8 cellular contexts compared by ENCODE assay signal in the genomic region with DNA sequence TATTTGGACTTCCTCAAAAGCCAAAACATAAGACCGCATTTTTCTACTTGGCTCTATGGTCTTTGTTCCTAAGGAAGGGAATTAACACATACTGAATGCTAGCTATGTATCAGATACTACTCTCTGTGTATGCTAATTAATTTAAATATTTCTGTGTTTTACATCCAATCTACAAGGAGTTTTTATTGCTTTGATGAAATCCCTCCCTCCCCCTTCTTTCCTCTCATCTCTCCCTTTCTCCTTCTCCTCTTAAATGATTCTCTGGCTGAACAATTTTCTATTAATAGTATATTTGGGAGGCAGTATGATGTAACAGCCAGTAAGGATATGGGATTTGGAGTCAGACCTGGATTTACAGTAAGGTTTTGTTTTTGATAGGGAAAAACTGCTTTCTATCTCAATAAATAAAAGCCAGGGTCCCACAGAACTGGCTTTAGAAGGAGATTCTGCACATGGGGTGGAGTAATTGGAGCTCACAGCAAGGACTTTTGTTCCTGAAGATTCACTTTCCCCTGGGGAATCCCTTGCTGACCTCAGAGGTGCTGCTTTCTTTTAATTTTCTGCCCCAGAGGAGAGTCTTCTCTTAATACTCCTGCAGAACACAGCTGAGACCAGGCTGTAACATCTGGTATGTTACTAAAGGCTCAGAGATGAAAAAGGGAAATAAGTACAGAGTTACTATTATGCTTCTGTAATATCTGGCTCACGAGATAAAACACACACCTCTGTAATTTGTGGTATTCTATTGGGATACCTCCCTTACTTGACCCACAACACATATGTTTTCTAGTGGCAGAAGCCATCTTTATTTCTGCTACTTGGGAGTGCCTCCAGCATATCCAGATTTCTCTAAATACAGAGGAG. TPM values are rescaled to one million over a fixed set of nuclear protein-coding genes. Genes with fewer than 3 reads are reported as not detected.
DNase-seq lines count a peak whose midpoint lies in the region; ATAC-seq, FAIRE-seq and TF ChIP-seq lines count a peak whose summit lies in the region.

No MANE protein-coding gene starts in this region.

- POLR2A ChIA-PET in activated CD4-positive, alpha-beta T cell treated with anti-CD3 and anti-CD28 coated beads, Interleukin-2, amount 10 ng/mL, durations not matched to agents 7 days and 5 days (lab: Charles Lee), result interaction anchor here (0.5 to 1.7 kb wide), 4 partner anchors 11 to 43 kb away, joined by 3 to 5 read pairs (median 4); a partner anchor contains a TSS
- POLR2A ChIA-PET in PC-9 (lab: Charles Lee; ENCODE audit: unreplicated experiment), result no interaction called here

- H3K79me2 ChIP-seq in PC-9 (ENCODE audit: low read depth), result no peaks in the 10 kb centered on the region

- peak overlapping the region; percentile 57; the same call in 1 of the 2 replicates for H3K27ac ChIP-seq in PC-9
- H3K27ac ChIP-seq in small intestine (ENCODE audit: low read depth in 1 of 2, low read length in 1 of 2), result peak overlapping the region; percentile 61 to 83

- H3K4me1 Mint-ChIP-seq in activated CD4-positive, alpha-beta T cell treated with anti-CD3 and anti-CD28 coated beads, Interleukin-2, amount 10 ng/mL, durations not matched to agents 7 days and 5 days, result peaks cover 68% of the 10 kb centered on the region

- TF ChIP-seq CTCF in PC-9 (conservative IDR thresholded peaks at IDR 0.05), result no peak
- TF ChIP-seq CTCF in fibroblast of pulmonary artery (IDR thresholded peaks at IDR 0.05; ENCODE audit: low read length, missing control alignments), result no peak
- TF ChIP-seq CTCF in GM13976 (IDR thresholded peaks at IDR 0.05; ENCODE audit: borderline replicate concordance, control extremely low read depth, extremely low read depth, insufficient read depth, missing control alignments), result no peak

- no peak for DNase-seq in activated CD4-positive, alpha-beta T cell treated with anti-CD3 and anti-CD28 coated beads, Interleukin-2, amount 10 ng/mL, durations not matched to agents 7 days and 5 days
- DNase-seq in activated CD4-positive, alpha-beta T cell treated with anti-CD3 and anti-CD28 coated beads, Interleukin-2, amount 50 U/mL, for 4 hours, result no peak
- DNase-seq in PC-9 (no peak), fibroblast of pulmonary artery (ENCODE audit: low read depth) (peak; percentile 44), small intestine (peak; percentile 3), GM13976 (ENCODE audit: low spot score) (no peak), hepatic stellate cell (ENCODE audit: low spot score) (no peak)

- no peak overlapping the region; the same call in 1 of the 2 replicates for H3K4me2 ChIP-seq in PC-9

- WGBS in small intestine, 3 donors, result 35 to 36% (median 36%) methylated on average over 2 of the region's 2 CpGs

- no peaks in the 10 kb centered on the region for H3K9me2 ChIP-seq in PC-9 (ENCODE audit: insufficient read depth)

- H3K27me3 ChIP-seq in PC-9 (ENCODE audit: insufficient read depth, low read depth) (no peaks in the 10 kb centered on the region), small intestine (ENCODE audit: control insufficient read depth in 2 of 2, insufficient read depth in 2 of 2, low read length in 2 of 2) (no peaks in the 10 kb centered on the region)

- H3K4me1 ChIP-seq in PC-9 (replicated peaks; ENCODE audit: insufficient read depth) (peaks cover 17% of the 10 kb centered on the region), small intestine (ENCODE audit: control insufficient read depth in 2 of 2, insufficient read depth in 1 of 2, low read depth in 1 of 2, low read length in 1 of 2) (peaks cover 7 to 8% of the 10 kb centered on the region in 2 donors)

- no peak overlapping the region for H2AFZ ChIP-seq in PC-9

- H3K9me3 ChIP-seq in PC-9 (ENCODE audit: insufficient read depth, low read depth) (no peaks in the 10 kb centered on the region), small intestine (ENCODE audit: control insufficient read depth, low read depth) (no peaks in the 10 kb centered on the region)

- BruUV-seq in PC-9 (replicated peaks; lab: Mats Ljungman, UMichigan), result no TSS peak

- H3K4me3 Mint-ChIP-seq in activated CD4-positive, alpha-beta T cell treated with anti-CD3 and anti-CD28 coated beads, Interleukin-2, amount 10 ng/mL, durations not matched to agents 7 days and 5 days, result peak overlapping the region; percentile 48

- CTCF ChIA-PET in activated CD4-positive, alpha-beta T cell treated with anti-CD3 and anti-CD28 coated beads, Interleukin-2, amount 10 ng/mL, durations not matched to agents 7 days and 5 days (lab: Charles Lee), result no interaction called here
- CTCF ChIA-PET in PC-9 (lab: Charles Lee), result no interaction called here

- H3F3A ChIP-seq in PC-9 (ENCODE audit: insufficient read depth, low read depth), result no peaks in the 10 kb centered on the region

- H3K36me3 ChIP-seq in PC-9 (ENCODE audit: low read depth), result no peaks in the 10 kb centered on the region
- no peaks in the 10 kb centered on the region for H3K36me3 ChIP-seq in small intestine (ENCODE audit: control insufficient read depth in 2 of 2, insufficient read depth in 2 of 2, low read length in 2 of 2)

- H4K20me1 ChIP-seq in PC-9 (ENCODE audit: insufficient read depth), result no peaks in the 10 kb centered on the region

- intact Hi-C loops in PC-9 (cut with micrococcal nuclease; ENCODE audit: unreplicated experiment), result no loop called here

- no peak overlapping the region for H3K4me3 ChIP-seq in PC-9
- H3K4me3 ChIP-seq in fibroblast of pulmonary artery (replicated peaks; ENCODE audit: low read depth, low read length), result no peak overlapping the region
- no peak overlapping the region for H3K4me3 ChIP-seq in small intestine (ENCODE audit: low read depth in 1 of 2, low read length in 2 of 2)

- no peak for ATAC-seq in GM21390 (IDR thresholded peaks at IDR 0.05; ENCODE audit: unreplicated experiment)

- in situ Hi-C loops in GM13976 (cut with MboI; ENCODE audit: low sequenced_read_pairs, unreplicated experiment), result no loop called here

- no peak for FAIRE-seq in small intestine (lab: Jason Lieb, UNC)

- H3K27ac Mint-ChIP-seq in activated CD4-positive, alpha-beta T cell treated with anti-CD3 and anti-CD28 coated beads, Interleukin-2, amount 10 ng/mL, durations not matched to agents 7 days and 5 days, result peak overlapping the region; percentile 95

- H3K9me3 Mint-ChIP-seq in activated CD4-positive, alpha-beta T cell treated with anti-CD3 and anti-CD28 coated beads, Interleukin-2, amount 10 ng/mL, durations not matched to agents 7 days and 5 days, result peaks cover 2% of the 10 kb centered on the region

- H3K36me3 Mint-ChIP-seq in activated CD4-positive, alpha-beta T cell treated with anti-CD3 and anti-CD28 coated beads, Interleukin-2, amount 10 ng/mL, durations not matched to agents 7 days and 5 days (ENCODE audit: low read depth), result peaks cover 21% of the 10 kb centered on the region

- H3K27me3 Mint-ChIP-seq in activated CD4-positive, alpha-beta T cell treated with anti-CD3 and anti-CD28 coated beads, Interleukin-2, amount 10 ng/mL, durations not matched to agents 7 days and 5 days, result no peaks in the 10 kb centered on the region

RNA-seq across cellular contexts. Expression of a gene that starts 13.3 kb away (rescaled TPM):
- 100 to 1,000 TPM; 163 to 198 TPM for total RNA-seq in activated CD4-positive, alpha-beta T cell treated with anti-CD3 and anti-CD28 coated beads, Interleukin-2, amount 10 ng/mL, durations not matched to agents 7 days and 5 days
- total RNA-seq in PC-9 (2021), result 36.0 and 42.2 TPM in 2 replicates
- 10 to 100 TPM; 14.9 to 21.5 (median 19.5) TPM for polyA plus RNA-seq in small intestine

Comparison
In these comparisons a context has a peak if more than half of its experiments do, and no peak if none do; other contexts are left out.
1. DNase-seq: peak in fibroblast of pulmonary artery (single experiment) and small intestine (single experiment); none in activated CD4-positive, alpha-beta T cell treated with anti-CD3 and anti-CD28 coated beads, Interleukin-2, amount 10 ng/mL, durations not matched to agents 7 days and 5 days (single experiment), activated CD4-positive, alpha-beta T cell treated with anti-CD3 and anti-CD28 coated beads, Interleukin-2, amount 50 U/mL, for 4 hours (0 of 2), PC-9 (0 of 2), GM13976 (single experiment) and hepatic stellate cell (single experiment).